20 cellular contexts compared by ENCODE assay signal in the genomic region with DNA sequence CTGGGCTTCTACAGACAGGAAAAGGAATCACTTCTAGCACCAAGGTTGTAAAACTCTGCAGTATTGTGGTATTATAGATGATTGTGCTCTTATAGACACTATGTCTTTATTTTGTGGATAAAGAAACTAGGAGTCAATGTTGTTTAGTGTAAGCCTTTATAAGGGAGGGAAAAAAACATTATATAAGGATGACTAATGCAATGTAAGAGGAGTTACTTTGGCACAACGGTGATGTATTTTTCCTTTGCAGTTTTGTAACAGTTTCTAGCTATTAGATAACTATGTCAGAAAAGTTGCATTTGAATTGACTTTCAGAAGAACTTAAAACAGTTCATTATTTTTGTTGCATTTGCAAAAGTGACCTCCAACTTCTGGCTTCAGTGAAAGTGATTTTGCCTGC.
"Had no signal": no experiment of that assay in that cellular context is flagged by ENCODE, and none has a peak within 500 bp of the region (broad histone marks: within the 10 kb centered on the region; RNA-seq: fewer than 3 reads in every experiment).

No MANE protein-coding gene starts in this region.

- DNase-seq: activated CD4-positive, alpha-beta memory T cell treated with anti-CD3 and anti-CD28 coated beads, Interleukin-2, amount 10 ng/mL, durations not matched to agents 7 days and 5 days; activated CD4-positive, alpha-beta T cell treated with anti-CD3 and anti-CD28 coated beads for 36 hours; activated CD8-positive, alpha-beta memory T cell treated with anti-CD3 and anti-CD28 coated beads, Interleukin-2, amount 10 ng/mL, durations not matched to agents 7 days and 5 days; activated naive CD4-positive, alpha-beta T cell; activated naive CD8-positive, alpha-beta T cell treated with anti-CD3 and anti-CD28 coated beads for 36 hours; central memory CD4-positive, alpha-beta T cell; colonic mucosa; foreskin fibroblast; hippocampal formation; islet precursor cell; left colon; occipital lobe; stimulated activated naive CD8-positive, alpha-beta T cell treated with anti-CD3 and anti-CD28 coated beads, Interleukin-15, Interleukin-2, amounts not matched to agents 100 U/mL and 50 U/mL, for 24 hours; T-cell; uterus had no signal

- H3K4me3 Mint-ChIP-seq: activated CD4-positive, alpha-beta memory T cell treated with anti-CD3 and anti-CD28 coated beads, Interleukin-2, amount 10 ng/mL, durations not matched to agents 7 days and 5 days; activated CD4-positive, alpha-beta T cell treated with anti-CD3 and anti-CD28 coated beads for 36 hours; activated CD8-positive, alpha-beta memory T cell treated with anti-CD3 and anti-CD28 coated beads, Interleukin-2, amount 10 ng/mL, durations not matched to agents 7 days and 5 days; activated naive CD8-positive, alpha-beta T cell treated with anti-CD3 and anti-CD28 coated beads for 36 hours; activated T-helper 17 cell treated with anti-CD3 and anti-CD28 coated beads, Interleukin-2, amount 50 U/mL, for 72 hours; brain; T-cell; WTC11 had no signal

- H3K27me3 Mint-ChIP-seq: activated CD4-positive, alpha-beta memory T cell treated with anti-CD3 and anti-CD28 coated beads, Interleukin-2, amount 10 ng/mL, durations not matched to agents 7 days and 5 days; activated CD4-positive, alpha-beta T cell treated with anti-CD3 and anti-CD28 coated beads for 36 hours; activated CD8-positive, alpha-beta memory T cell treated with anti-CD3 and anti-CD28 coated beads, Interleukin-2, amount 10 ng/mL, durations not matched to agents 7 days and 5 days; activated naive CD8-positive, alpha-beta T cell treated with anti-CD3 and anti-CD28 coated beads for 36 hours; activated T-helper 17 cell treated with anti-CD3 and anti-CD28 coated beads, Interleukin-2, amount 50 U/mL, for 72 hours; T-cell had no signal

- ATAC-seq: activated CD4-positive, alpha-beta T cell treated with anti-CD3 and anti-CD28 coated beads for 36 hours; activated CD8-positive, alpha-beta memory T cell treated with anti-CD3 and anti-CD28 coated beads, Interleukin-2, amount 10 ng/mL, durations not matched to agents 7 days and 5 days; activated T-helper 17 cell treated with anti-CD3 and anti-CD28 coated beads, Interleukin-2, amount 50 U/mL, for 72 hours; left colon; stimulated activated naive CD8-positive, alpha-beta T cell treated with anti-CD3 and anti-CD28 coated beads, Interleukin-15, Interleukin-2, amounts not matched to agents 100 U/mL and 50 U/mL, for 24 hours; T-cell; WTC11 had no signal

- H3K4me3 ChIP-seq: colonic mucosa, skin epidermis, tibial nerve, uterus had no signal

- H3K27ac Mint-ChIP-seq: activated CD4-positive, alpha-beta memory T cell treated with anti-CD3 and anti-CD28 coated beads, Interleukin-2, amount 10 ng/mL, durations not matched to agents 7 days and 5 days; activated CD4-positive, alpha-beta T cell treated with anti-CD3 and anti-CD28 coated beads for 36 hours; activated CD8-positive, alpha-beta memory T cell treated with anti-CD3 and anti-CD28 coated beads, Interleukin-2, amount 10 ng/mL, durations not matched to agents 7 days and 5 days; activated naive CD8-positive, alpha-beta T cell treated with anti-CD3 and anti-CD28 coated beads for 36 hours; activated T-helper 17 cell treated with anti-CD3 and anti-CD28 coated beads, Interleukin-2, amount 50 U/mL, for 72 hours; brain; T-cell; WTC11 had no signal

- H3K4me1 Mint-ChIP-seq: activated CD4-positive, alpha-beta memory T cell treated with anti-CD3 and anti-CD28 coated beads, Interleukin-2, amount 10 ng/mL, durations not matched to agents 7 days and 5 days; activated CD4-positive, alpha-beta T cell treated with anti-CD3 and anti-CD28 coated beads for 36 hours; activated CD8-positive, alpha-beta memory T cell treated with anti-CD3 and anti-CD28 coated beads, Interleukin-2, amount 10 ng/mL, durations not matched to agents 7 days and 5 days; activated naive CD8-positive, alpha-beta T cell treated with anti-CD3 and anti-CD28 coated beads for 36 hours; activated T-helper 17 cell treated with anti-CD3 and anti-CD28 coated beads, Interleukin-2, amount 50 U/mL, for 72 hours; brain; T-cell; WTC11 had no signal

- H3K36me3 Mint-ChIP-seq: activated CD8-positive, alpha-beta memory T cell treated with anti-CD3 and anti-CD28 coated beads, Interleukin-2, amount 10 ng/mL, durations not matched to agents 7 days and 5 days; activated naive CD8-positive, alpha-beta T cell treated with anti-CD3 and anti-CD28 coated beads for 36 hours; brain; T-cell had no signal
